ENCODE assay signal across 17 cellular contexts in the genomic region with DNA sequence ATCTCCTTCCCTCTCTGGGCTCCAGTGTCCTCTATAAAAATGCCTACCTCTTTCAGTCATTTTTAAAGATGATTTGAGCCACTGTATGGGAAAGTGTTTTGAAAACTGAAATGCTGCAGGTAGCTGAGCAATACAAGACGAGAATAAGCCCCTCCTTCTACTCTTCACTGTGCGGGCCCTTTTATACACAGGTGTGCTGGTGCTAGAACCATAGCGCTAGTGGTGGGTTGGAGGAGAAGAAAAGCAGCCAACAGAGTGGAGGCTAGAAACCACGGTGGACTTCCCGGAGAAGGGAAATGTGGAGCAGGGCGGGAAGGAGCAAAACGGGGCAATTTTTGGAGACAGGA. TPM values are rescaled to one million over a fixed set of nuclear protein-coding genes. Genes with fewer than 3 reads are reported as not detected.
DNase-seq lines count a peak whose midpoint lies in the region; ATAC-seq and TF ChIP-seq lines count a peak whose summit lies in the region.
"Had no signal": no experiment of that assay in that cellular context is flagged by ENCODE, and none has a peak within 500 bp of the region (broad histone marks: within the 10 kb centered on the region; RNA-seq: fewer than 3 reads in every experiment).

No MANE protein-coding gene starts in this region.

- H2BK5ac ChIP-seq in neuronal stem cell (ENCODE audit: low read length) = peak overlapping the region; percentile 14

- no peak overlapping the region for H2AFZ ChIP-seq in neuronal stem cell (ENCODE audit: low read length)

- no peak overlapping the region for H3K4ac ChIP-seq in neuronal stem cell (ENCODE audit: low read length)

- DNase-seq in CD8-positive, alpha-beta memory T cell = no peak
- DNase-seq in endodermal cell (no peak), neuronal stem cell (ENCODE audit: low spot score) (no peak), NCI-H2171 (lab: John Stamatoyannopoulos, UW) (no peak), left colon (no peak), middle frontal gyrus (ENCODE audit: extremely low spot score, low spot score) (no peak)
- DNase-seq: aorta, C1 segment of cervical spinal cord, DMS79 treated with DMSO at 0.1 percent for 48 hours, head of caudate nucleus, NCI-H146, NCI-H524 treated with DMSO at 0.1 percent for 48 hours had no signal

- no peak overlapping the region for H3K9ac ChIP-seq in HUES64 (ENCODE audit: low read depth, low read length)
- H3K9ac ChIP-seq in endodermal cell (ENCODE audit: extremely low read depth, low read length, poor library complexity, severe bottlenecking) = no peak overlapping the region
- no peak overlapping the region for H3K9ac ChIP-seq in neuronal stem cell (ENCODE audit: low read depth, low read length, poor library complexity)

- H4K8ac ChIP-seq in neuronal stem cell (ENCODE audit: low read depth, low read length) = no peak overlapping the region

- peak overlapping the region in 5 of 7 donors; percentile 33 to 55 (median 53) for H3K4me3 Mint-ChIP-seq in CD8-positive, alpha-beta memory T cell
- peak overlapping the region; percentile 58 for H3K4me3 Mint-ChIP-seq in endodermal cell

- H3K27me3 ChIP-seq in CD8-positive, alpha-beta memory T cell (ENCODE audit: insufficient read depth, low read length, poor library complexity, severe bottlenecking) = peaks cover 46% of the 10 kb centered on the region
- H3K27me3 ChIP-seq in HUES64 (ENCODE audit: insufficient read depth, low read length) (peaks cover 76% of the 10 kb centered on the region), endodermal cell (ENCODE audit: control insufficient read depth, insufficient read depth, low read length, poor library complexity, severe bottlenecking) (peaks cover 39% of the 10 kb centered on the region), neuronal stem cell (ENCODE audit: control insufficient read depth in 3 of 3, insufficient read depth in 3 of 3, low read depth in 1 of 3, low read length in 3 of 3) (peaks cover 2 to 97% (median 54%) of the 10 kb centered on the region in 3 experiments)

- H3K27ac ChIP-seq in CD8-positive, alpha-beta memory T cell (ENCODE audit: low read depth, low read length) = no peak overlapping the region
- H3K27ac ChIP-seq in HUES64 (ENCODE audit: low read depth, low read length) = no peak overlapping the region
- H3K27ac ChIP-seq in endodermal cell (ENCODE audit: low read depth, low read length) = no peak overlapping the region
- H3K27ac ChIP-seq in neuronal stem cell (replicated peaks; ENCODE audit: low read length) = no peak overlapping the region
- H3K27ac ChIP-seq: suprapubic skin had no signal

- no peaks in the 10 kb centered on the region for H3K4me1 ChIP-seq in CD8-positive, alpha-beta memory T cell (ENCODE audit: insufficient read depth, low read length)
- H3K4me1 ChIP-seq in HUES64 (ENCODE audit: insufficient read depth, low read length) (peaks cover 24% of the 10 kb centered on the region), endodermal cell (ENCODE audit: control insufficient read depth, insufficient read depth, low read length) (peaks cover 14% of the 10 kb centered on the region), neuronal stem cell (ENCODE audit: control insufficient read depth in 2 of 2, insufficient read depth in 1 of 2, low read depth in 1 of 2, low read length in 2 of 2) (peaks cover 3 to 35% of the 10 kb centered on the region in 2 donors)

- intact Hi-C loops in left colon (cut with DNase I, micrococcal nuclease) = no loop called here

- H2BK12ac ChIP-seq in neuronal stem cell (ENCODE audit: low read length) = no peak overlapping the region

- no peak overlapping the region for H4K91ac ChIP-seq in neuronal stem cell (ENCODE audit: low read depth, low read length, poor library complexity)

- H2BK15ac ChIP-seq in neuronal stem cell (ENCODE audit: low read length) = no peak overlapping the region

- peaks cover 48 to 87% of the 10 kb centered on the region in 2 donors for H3K27me3 Mint-ChIP-seq in CD8-positive, alpha-beta memory T cell
- peaks cover 89% of the 10 kb centered on the region for H3K27me3 Mint-ChIP-seq in endodermal cell (ENCODE audit: insufficient read depth)

- POLR2A ChIA-PET in CD8-positive, alpha-beta memory T cell (lab: Charles Lee) = no interaction called here

- H3K36me3 Mint-ChIP-seq in CD8-positive, alpha-beta memory T cell = peaks cover 0 to 3% (median 0%) of the 10 kb centered on the region in 3 donors
- no peaks in the 10 kb centered on the region for H3K36me3 Mint-ChIP-seq in endodermal cell (ENCODE audit: low read depth)
- H3K36me3 Mint-ChIP-seq: activated CD4-positive, alpha-beta memory T cell treated with anti-CD3 and anti-CD28 coated beads for 36 hours had no signal

- H3K9me3 ChIP-seq in CD8-positive, alpha-beta memory T cell (ENCODE audit: low read length) = no peaks in the 10 kb centered on the region
- H3K9me3 ChIP-seq in HUES64 (ENCODE audit: insufficient read depth, low read depth, low read length) (no peaks in the 10 kb centered on the region), endodermal cell (ENCODE audit: control insufficient read depth, low read length) (no peaks in the 10 kb centered on the region), neuronal stem cell (replicated peaks in 1 of 2; ENCODE audit: control insufficient read depth in 2 of 2, insufficient read depth in 1 of 2, low read depth in 1 of 2, low read length in 2 of 2) (peaks cover 0 to 2% of the 10 kb centered on the region in 2 donors)
- H3K9me3 ChIP-seq: suprapubic skin had no signal

- H3K79me1 ChIP-seq in neuronal stem cell (ENCODE audit: low read depth, low read length) = peaks cover 2% of the 10 kb centered on the region

- H3K14ac ChIP-seq in neuronal stem cell (ENCODE audit: low read length) = no peak overlapping the region

- no peak overlapping the region for H3K4me3 ChIP-seq in CD8-positive, alpha-beta memory T cell (ENCODE audit: low read length)
- H3K4me3 ChIP-seq in HUES64 (ENCODE audit: low read length) = peak overlapping the region; percentile 51
- H3K4me3 ChIP-seq in endodermal cell (ENCODE audit: low read length) = peak overlapping the region; percentile 72
- H3K4me3 ChIP-seq in neuronal stem cell (ENCODE audit: low read length in 2 of 2) = peak overlapping the region in 1 of 2 donors; percentile 22

- no peak for TF ChIP-seq CTCF in endodermal cell (conservative IDR thresholded peaks at IDR 0.05)

- peaks cover 2 to 11% (median 9%) of the 10 kb centered on the region in 3 donors for H3K4me1 Mint-ChIP-seq in CD8-positive, alpha-beta memory T cell
- peaks cover 25% of the 10 kb centered on the region for H3K4me1 Mint-ChIP-seq in endodermal cell

- H3K9me3 Mint-ChIP-seq in CD8-positive, alpha-beta memory T cell = no peaks in the 10 kb centered on the region
- no peaks in the 10 kb centered on the region for H3K9me3 Mint-ChIP-seq in endodermal cell
- H3K9me3 Mint-ChIP-seq: activated CD4-positive, alpha-beta memory T cell treated with anti-CD3 and anti-CD28 coated beads for 36 hours; activated T-helper 2 cell treated with anti-CD3 and anti-CD28 coated beads, Interferon-gamma antibody, Interleukin-2, Interleukin-4, amounts not matched to agents 10 μg/mL and 5 μg/mL and 100 μg/mL, durations not matched to agents 14 hours and 24 hours and 36 hours had no signal

- WGBS in HUES64 = 66% methylated on average over 6 of the region's 7 CpGs
- 79 to 90% methylated on average over 3 to 7 of the region's 7 CpGs for WGBS in endodermal cell (ENCODE audit: insufficient coverage in 1 of 2, insufficient read length in 1 of 2), 2 experiments
- no CpG with 5 or more reads among the region's 7 CpGs for WGBS in neuronal stem cell (ENCODE audit: extremely low coverage in 2 of 2, insufficient read length in 2 of 2, insufficient replicate concordance in 1 of 2), 2 donors

- H3K27ac Mint-ChIP-seq in CD8-positive, alpha-beta memory T cell = peak overlapping the region in 1 of 8 donors; percentile 5
- H3K27ac Mint-ChIP-seq in endodermal cell = no peak overlapping the region
- H3K27ac Mint-ChIP-seq: activated CD4-positive, alpha-beta memory T cell treated with anti-CD3 and anti-CD28 coated beads for 36 hours; activated T-helper 2 cell treated with anti-CD3 and anti-CD28 coated beads, Interferon-gamma antibody, Interleukin-2, Interleukin-4, amounts not matched to agents 10 μg/mL and 5 μg/mL and 100 μg/mL, durations not matched to agents 14 hours and 24 hours and 36 hours had no signal

- H2AK5ac ChIP-seq in neuronal stem cell (ENCODE audit: low read depth, low read length) = peak overlapping the region; percentile 5

- no peak overlapping the region for H3K23ac ChIP-seq in neuronal stem cell (ENCODE audit: low read depth, low read length, poor library complexity)

- CTCF ChIA-PET in CD8-positive, alpha-beta memory T cell (lab: Charles Lee) = interaction anchor here (3.6 kb wide), 1 partner anchor 86 kb away, joined by 14 read pairs; no protein-coding TSS in a partner anchor

- no peak for ATAC-seq in left colon

- H2BK120ac ChIP-seq in neuronal stem cell (ENCODE audit: low read depth, low read length) = no peak overlapping the region

- no peak overlapping the region for H3K18ac ChIP-seq in neuronal stem cell (ENCODE audit: low read length)

- no peaks in the 10 kb centered on the region for H3K36me3 ChIP-seq in CD8-positive, alpha-beta memory T cell (ENCODE audit: insufficient read depth, low read length)
- no peaks in the 10 kb centered on the region for H3K36me3 ChIP-seq in HUES64 (ENCODE audit: insufficient read depth, low read length)
- H3K36me3 ChIP-seq in endodermal cell (ENCODE audit: control insufficient read depth, insufficient read depth, low read length) = no peaks in the 10 kb centered on the region
- H3K36me3 ChIP-seq in neuronal stem cell (replicated peaks in 1 of 2; ENCODE audit: control insufficient read depth in 2 of 2, insufficient read depth in 2 of 2, low read length in 2 of 2) = no peaks in the 10 kb centered on the region
- H3K36me3 ChIP-seq: suprapubic skin had no signal

- H3K4me2 ChIP-seq in neuronal stem cell (ENCODE audit: insufficient read depth, low read length, poor library complexity, severe bottlenecking) = peak overlapping the region; percentile 68

RNA-seq across cellular contexts. Expression of gene DLX4, which starts 58.2 kb away (rescaled TPM):
- under 1 TPM; 0.58 to 0.88 TPM for total RNA-seq in CD8-positive, alpha-beta memory T cell
- polyA plus RNA-seq in CD8-positive, alpha-beta memory T cell = not detected
- polyA plus RNA-seq in HUES64 (2013, experiment 1 of 2) = 0.50 TPM
- 0.51 TPM for polyA plus RNA-seq in HUES64 (2013, experiment 2 of 2)
- 1 to 10 TPM; 1.6 to 2.1 TPM for total RNA-seq in endodermal cell
- polyA plus RNA-seq in endodermal cell (2013, experiment 1 of 2) = 0.64 TPM
- polyA plus RNA-seq in endodermal cell (2013, experiment 2 of 2) = 0.79 TPM
- 0.45 TPM for polyA plus RNA-seq in neuronal stem cell (2013, experiment 1 of 2)
- 0.61 TPM for polyA plus RNA-seq in neuronal stem cell (2013, experiment 2 of 2)
- total RNA-seq in left colon = under 1 TPM in 1 of 2 donors, not detected in 1; 0.20 TPM
- total RNA-seq: activated T-helper 2 cell treated with anti-CD3 and anti-CD28 coated beads, Interferon-gamma antibody, Interleukin-2, Interleukin-4, amounts not matched to agents 10 μg/mL and 5 μg/mL and 100 μg/mL, durations not matched to agents 14 hours and 24 hours and 36 hours; myocyte had no signal
